In genomic region chr20:59940956-59941294, GRCh38 we compare ENCODE assay signal across 1 cellular context.
TF ChIP-seq lines count a peak whose summit lies in the region.

No MANE protein-coding gene starts in this region.

TF ChIP-seq in K562, 482 proteins besides CTCF, POLR2A, EP300 and RAD21:
- TF ChIP-seq GABPB1 (CRISPR knock-in tag; IDR thresholded peaks at IDR 0.05), result no peak
- TF ChIP-seq ZNF175 (CRISPR knock-in tag; IDR thresholded peaks at IDR 0.05; ENCODE audit: low read depth), result no peak
- TF ChIP-seq THRB (CRISPR knock-in tag; conservative IDR thresholded peaks at IDR 0.05), result no peak
- TF ChIP-seq CBX5 (IDR thresholded peaks at IDR 0.05; ENCODE audit: borderline replicate concordance, low read depth), result no peak
- no peak for TF ChIP-seq CBFA2T3 (IDR thresholded peaks at IDR 0.05)
- TF ChIP-seq NCOA1 (IDR thresholded peaks at IDR 0.05; ENCODE audit: low read depth), result no peak
- TF ChIP-seq ELK1 (CRISPR knock-in tag; IDR thresholded peaks at IDR 0.05), result no peak
- TF ChIP-seq MIER1 (IDR thresholded peaks at IDR 0.05; ENCODE audit: low read depth), result no peak
- no peak for TF ChIP-seq E2F6 (IDR thresholded peaks at IDR 0.05; ENCODE audit: borderline replicate concordance in 1 of 2, extremely low read depth in 1 of 2, insufficient read depth in 1 of 2, insufficient read length in 1 of 2, low read depth in 1 of 2, low read length in 1 of 2, poor library complexity in 1 of 2, severe bottlenecking in 1 of 2)
- TF ChIP-seq ZNF143 (CRISPR knock-in tag; IDR thresholded peaks at IDR 0.05), result no peak
- TF ChIP-seq GTF2E2 (tag; IDR thresholded peaks at IDR 0.05), result peak; percentile 35; the same call in 1 of the 2 replicates
- TF ChIP-seq AFF1 (IDR thresholded peaks at IDR 0.05; ENCODE audit: low read depth in 1 of 2, partially characterized antibody in 2 of 2), result peak in 1 of 2 experiments; percentile 2
- TF ChIP-seq RNF219 (CRISPR knock-in tag; IDR thresholded peaks at IDR 0.05), result no peak
- no peak for TF ChIP-seq NR1H2 (CRISPR knock-in tag; IDR thresholded peaks at IDR 0.05)
- TF ChIP-seq NCOA4 (IDR thresholded peaks at IDR 0.05; ENCODE audit: partially characterized antibody), result no peak
- 0 out of 2 replicates have a peak, but pooled peaks have one; percentile 7 for TF ChIP-seq HDAC2 (IDR thresholded peaks at IDR 0.05)
- TF ChIP-seq CBX2 (IDR thresholded peaks at IDR 0.05; ENCODE audit: insufficient read depth, low read length, poor library complexity, severe bottlenecking), result no peak
